Comparison of ENCODE assay signal across 8 cellular contexts in the genomic region with DNA sequence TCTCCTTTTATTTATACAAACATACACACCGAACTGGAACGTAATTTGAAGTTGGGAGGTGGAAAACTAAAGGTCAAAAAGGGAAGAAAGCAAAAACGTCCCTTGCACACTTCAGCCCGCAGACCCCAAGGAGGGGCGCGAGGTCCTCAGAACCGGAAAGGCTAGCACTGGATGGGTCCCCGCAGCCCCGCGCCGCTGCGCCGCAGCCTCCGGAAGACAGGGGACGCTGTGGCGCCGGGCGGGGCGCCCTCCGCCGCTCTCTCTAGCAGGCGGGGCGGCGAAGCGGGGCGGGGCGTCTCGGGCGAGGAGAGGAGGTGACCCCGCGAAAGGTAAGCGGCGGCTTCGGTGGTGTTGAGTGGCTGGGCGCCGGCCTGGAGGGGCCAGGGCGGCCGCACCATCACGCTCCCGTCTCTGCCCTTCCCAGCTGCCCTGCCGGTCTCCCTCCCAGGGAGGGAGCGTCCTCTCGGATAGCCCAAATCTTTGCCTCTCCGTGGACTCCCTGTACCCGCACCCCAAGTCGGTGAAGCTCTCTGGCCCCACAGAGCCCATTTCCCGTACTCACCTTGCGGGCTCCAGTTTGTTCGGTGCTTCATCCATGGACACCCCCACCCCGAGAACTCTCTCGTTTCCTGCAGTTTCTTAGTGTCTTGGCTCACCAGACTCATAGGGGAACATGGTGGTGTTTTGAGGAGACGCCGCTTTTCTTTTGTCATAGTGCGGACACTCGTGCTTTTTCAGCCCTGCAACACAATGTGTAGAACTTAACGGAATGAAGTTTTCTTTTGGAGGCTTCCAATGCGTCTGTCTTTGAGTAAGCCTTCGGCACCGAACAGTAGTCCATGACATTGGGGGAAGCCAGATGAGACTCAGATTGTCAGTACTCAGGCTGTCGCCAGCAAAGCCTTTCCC. TPM values are rescaled to one million over a fixed set of nuclear protein-coding genes. Genes with fewer than 3 reads are reported as not detected.
DNase-seq lines count a peak whose midpoint lies in the region; ATAC-seq, FAIRE-seq and TF ChIP-seq lines count a peak whose summit lies in the region.

A gene with protein sequence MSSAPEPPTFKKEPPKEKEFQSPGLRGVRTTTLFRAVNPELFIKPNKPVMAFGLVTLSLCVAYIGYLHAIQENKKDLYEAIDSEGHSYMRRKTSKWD (plus strand): TSS at position 285 of the 909 bp plus-strand sequence. CDS start 14,444 bp downstream, outside the sequence.

- ATAC-seq in GM18861 (IDR thresholded peaks at IDR 0.05; ENCODE audit: unreplicated experiment) (peak; percentile 99), HG03066 (IDR thresholded peaks at IDR 0.05; ENCODE audit: low read depth, unreplicated experiment) (peak; percentile 99), WTC11 (peak; percentile 98)

- peak within 1 kb of the TSS; percentile 99 for H2AFZ ChIP-seq in keratinocyte (ENCODE audit: control insufficient read depth, low read length)

- peak within 1 kb of the TSS; percentile 93 for H3K4me3 Mint-ChIP-seq in WTC11

- POLR2A ChIA-PET in WTC11 (lab: Charles Lee), result no interaction called here

- no peaks in the 10 kb centered on the region for H3K27me3 ChIP-seq in keratinocyte (ENCODE audit: control insufficient read depth, extremely low read depth, insufficient read depth, low read length)

- CTCF ChIA-PET in WTC11 (lab: Charles Lee), result interaction anchor here (0.7 to 1.5 kb wide), 8 partner anchors 11 to 255 kb away, joined by 3 to 5 read pairs (median 3); no protein-coding TSS in a partner anchor

- no peaks in the 10 kb centered on the region for H3K36me3 ChIP-seq in keratinocyte (ENCODE audit: control insufficient read depth in 2 of 2, extremely low read depth in 1 of 2, insufficient read depth in 2 of 2, low read length in 2 of 2)

- H3K4me1 ChIP-seq in keratinocyte (ENCODE audit: control insufficient read depth, extremely low read depth, insufficient read depth, low read length), result no peaks in the 10 kb centered on the region

- H3K4me2 ChIP-seq in keratinocyte (ENCODE audit: control insufficient read depth, extremely low read depth, insufficient read depth, low read depth, low read length), result peak within 1 kb of the TSS; percentile 94

- H3K27ac ChIP-seq in keratinocyte (ENCODE audit: control insufficient read depth, insufficient read depth, low read length), result peak within 1 kb of the TSS; percentile 86

- peak within 1 kb of the TSS; percentile 80 for H3K27ac Mint-ChIP-seq in WTC11

- peak; percentile 87 for TF ChIP-seq CTCF in WTC11 (IDR thresholded peaks at IDR 0.05)
- peak; percentile 68 for TF ChIP-seq CTCF in cardiac fibroblast (IDR thresholded peaks at IDR 0.05; ENCODE audit: low read depth, low read length)
- TF ChIP-seq CTCF in keratinocyte (optimal IDR thresholded peaks at IDR 0.05 in 1 of 3, IDR thresholded peaks at IDR 0.05 in 1 of 3, conservative IDR thresholded peaks at IDR 0.05 in 1 of 3; ENCODE audit: extremely low read depth in 1 of 3, insufficient read depth in 2 of 3, low read length in 3 of 3), result peak; percentile 83 to 97 (median 91)

- peak; percentile 89 for DNase-seq in AG08395 (ENCODE audit: low spot score)
- DNase-seq in NCI-H2171 (lab: John Stamatoyannopoulos, UW), result peak; percentile 82
- DNase-seq in WTC11 (ENCODE audit: low spot score), result peak; percentile 92
- peak; percentile 70 to 80 for DNase-seq in cardiac fibroblast (ENCODE audit: low read depth in 2 of 2)
- peak; percentile 4 for DNase-seq in keratinocyte (ENCODE audit: low read depth, low spot score)
- DNase-seq in stimulated activated CD4-positive, alpha-beta T cell treated with anti-CD3 and anti-CD28 coated beads, Interleukin-12 subunit alpha, Interleukin-12 subunit beta, amount 100 ng/mL, for 48 hours (ENCODE audit: low read depth in 2 of 3, low spot score in 1 of 3), result peak; percentile 67 to 88 (median 82)

- H3K9me3 ChIP-seq in keratinocyte (ENCODE audit: control insufficient read depth, low read depth, low read length), result no peaks in the 10 kb centered on the region

- peaks cover 3% of the 10 kb centered on the region for H3K27me3 Mint-ChIP-seq in WTC11 (ENCODE audit: low read depth)

- H3K9me3 Mint-ChIP-seq in WTC11, result peaks cover 8% of the 10 kb centered on the region

- FAIRE-seq in keratinocyte (lab: Jason Lieb, UNC), result no peak

- H3K4me3 ChIP-seq in cardiac fibroblast (replicated peaks in 1 of 2; ENCODE audit: low read depth in 2 of 2, low read length in 2 of 2) (peak within 1 kb of the TSS; percentile 96 to 97), keratinocyte (ENCODE audit: control insufficient read depth in 2 of 3, extremely low read depth in 1 of 3, insufficient read depth in 2 of 3, low read depth in 1 of 3, low read length in 3 of 3) (peak within 1 kb of the TSS; percentile 94 to 99 (median 99))

- peaks cover 8% of the 10 kb centered on the region for H3K36me3 Mint-ChIP-seq in WTC11

- no peaks in the 10 kb centered on the region for H3K9me1 ChIP-seq in keratinocyte (ENCODE audit: control insufficient read depth, extremely low read depth, insufficient read depth, low read length)

- H3K79me2 ChIP-seq in keratinocyte (ENCODE audit: control insufficient read depth, insufficient read depth, low read length), result peaks cover 7% of the 10 kb centered on the region

- H3K9ac ChIP-seq in keratinocyte (ENCODE audit: control insufficient read depth, extremely low read depth, insufficient read depth, low read length), result peak within 1 kb of the TSS; percentile 90

- no peaks in the 10 kb centered on the region for H4K20me1 ChIP-seq in keratinocyte (ENCODE audit: control insufficient read depth, extremely low read depth, insufficient read depth, low read length)

- H3K4me1 Mint-ChIP-seq in WTC11, result peaks cover 8% of the 10 kb centered on the region

- dilution Hi-C loops in keratinocyte (cut with MboI; ENCODE audit: extremely low pct_ligation_motif_present, low sequenced_read_pairs), result no loop called here

TF ChIP-seq in WTC11, 78 proteins besides CTCF, POLR2A, EP300 and RAD21 (continues in another document):
- TF ChIP-seq ZNF317 (CRISPR knock-in tag; IDR thresholded peaks at IDR 0.05; ENCODE audit: borderline replicate concordance, low read depth), result 0 out of 2 replicates have a peak, but pooled peaks have one; percentile 17
- no peak for TF ChIP-seq NR3C1 (CRISPR knock-in tag; conservative IDR thresholded peaks at IDR 0.05; ENCODE audit: low read depth)
- TF ChIP-seq, protein P1, sequence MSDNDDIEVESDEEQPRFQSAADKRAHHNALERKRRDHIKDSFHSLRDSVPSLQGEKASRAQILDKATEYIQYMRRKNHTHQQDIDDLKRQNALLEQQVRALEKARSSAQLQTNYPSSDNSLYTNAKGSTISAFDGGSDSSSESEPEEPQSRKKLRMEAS (CRISPR knock-in tag; IDR thresholded peaks at IDR 0.05), result peak; percentile 55; the same call in 1 of the 2 replicates
- TF ChIP-seq, protein P2, sequence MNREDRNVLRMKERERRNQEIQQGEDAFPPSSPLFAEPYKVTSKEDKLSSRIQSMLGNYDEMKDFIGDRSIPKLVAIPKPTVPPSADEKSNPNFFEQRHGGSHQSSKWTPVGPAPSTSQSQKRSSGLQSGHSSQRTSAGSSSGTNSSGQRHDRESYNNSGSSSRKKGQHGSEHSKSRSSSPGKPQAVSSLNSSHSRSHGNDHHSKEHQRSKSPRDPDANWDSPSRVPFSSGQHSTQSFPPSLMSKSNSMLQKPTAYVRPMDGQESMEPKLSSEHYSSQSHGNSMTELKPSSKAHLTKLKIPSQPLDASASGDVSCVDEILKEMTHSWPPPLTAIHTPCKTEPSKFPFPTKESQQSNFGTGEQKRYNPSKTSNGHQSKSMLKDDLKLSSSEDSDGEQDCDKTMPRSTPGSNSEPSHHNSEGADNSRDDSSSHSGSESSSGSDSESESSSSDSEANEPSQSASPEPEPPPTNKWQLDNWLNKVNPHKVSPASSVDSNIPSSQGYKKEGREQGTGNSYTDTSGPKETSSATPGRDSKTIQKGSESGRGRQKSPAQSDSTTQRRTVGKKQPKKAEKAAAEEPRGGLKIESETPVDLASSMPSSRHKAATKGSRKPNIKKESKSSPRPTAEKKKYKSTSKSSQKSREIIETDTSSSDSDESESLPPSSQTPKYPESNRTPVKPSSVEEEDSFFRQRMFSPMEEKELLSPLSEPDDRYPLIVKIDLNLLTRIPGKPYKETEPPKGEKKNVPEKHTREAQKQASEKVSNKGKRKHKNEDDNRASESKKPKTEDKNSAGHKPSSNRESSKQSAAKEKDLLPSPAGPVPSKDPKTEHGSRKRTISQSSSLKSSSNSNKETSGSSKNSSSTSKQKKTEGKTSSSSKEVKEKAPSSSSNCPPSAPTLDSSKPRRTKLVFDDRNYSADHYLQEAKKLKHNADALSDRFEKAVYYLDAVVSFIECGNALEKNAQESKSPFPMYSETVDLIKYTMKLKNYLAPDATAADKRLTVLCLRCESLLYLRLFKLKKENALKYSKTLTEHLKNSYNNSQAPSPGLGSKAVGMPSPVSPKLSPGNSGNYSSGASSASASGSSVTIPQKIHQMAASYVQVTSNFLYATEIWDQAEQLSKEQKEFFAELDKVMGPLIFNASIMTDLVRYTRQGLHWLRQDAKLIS (CRISPR knock-in tag; IDR thresholded peaks at IDR 0.05; ENCODE audit: borderline replicate concordance), result no peak
- TF ChIP-seq ETV6 (CRISPR knock-in tag; IDR thresholded peaks at IDR 0.05), result peak; percentile 91
- TF ChIP-seq, protein P3, sequence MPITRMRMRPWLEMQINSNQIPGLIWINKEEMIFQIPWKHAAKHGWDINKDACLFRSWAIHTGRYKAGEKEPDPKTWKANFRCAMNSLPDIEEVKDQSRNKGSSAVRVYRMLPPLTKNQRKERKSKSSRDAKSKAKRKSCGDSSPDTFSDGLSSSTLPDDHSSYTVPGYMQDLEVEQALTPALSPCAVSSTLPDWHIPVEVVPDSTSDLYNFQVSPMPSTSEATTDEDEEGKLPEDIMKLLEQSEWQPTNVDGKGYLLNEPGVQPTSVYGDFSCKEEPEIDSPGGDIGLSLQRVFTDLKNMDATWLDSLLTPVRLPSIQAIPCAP (CRISPR knock-in tag; IDR thresholded peaks at IDR 0.05), result 0 out of 2 replicates have a peak, but pooled peaks have one; percentile 61
- peak; percentile 57; the same call in 1 of the 2 replicates for TF ChIP-seq FOXP1 (CRISPR knock-in tag; IDR thresholded peaks at IDR 0.05; ENCODE audit: borderline replicate concordance)
- no peak for TF ChIP-seq SOX15 (CRISPR knock-in tag; IDR thresholded peaks at IDR 0.05)
- no peak for TF ChIP-seq RELA (CRISPR knock-in tag; IDR thresholded peaks at IDR 0.05; ENCODE audit: borderline replicate concordance)
- no peak; the same call in 1 of the 2 replicates for TF ChIP-seq ZBTB21 (CRISPR knock-in tag; IDR thresholded peaks at IDR 0.05; ENCODE audit: borderline replicate concordance)

RNA-seq across cellular contexts. Expression of the gene that starts here (rescaled TPM):
- total RNA-seq in WTC11 (2021), result 9.3 to 11.2 TPM (median 10.8 TPM) in 3 replicates
- polyA plus RNA-seq in keratinocyte, result 2.1 to 7.6 TPM (median 4.5 TPM) in 3 replicates
- 4.1 TPM for polyA plus RNA-seq in keratinocyte (2011; ENCODE audit: low read depth)
- 2.6 and 5.5 TPM in 2 replicates for polyA plus RNA-seq in keratinocyte (2011; cell fraction: cytosol; rRNA removed)
- polyA plus RNA-seq in keratinocyte (2011; cell fraction: nucleus; rRNA removed), result 6.8 and 7.6 TPM in 2 replicates
- polyA plus RNA-seq in keratinocyte (2012; ENCODE audit: low replicate concordance), result 3.2 and 5.4 TPM in 2 replicates
- 3.5 to 5.9 TPM in 2 of 3 replicates, not detected in the other for polyA minus RNA-seq in keratinocyte
- polyA minus RNA-seq in keratinocyte (2011; cell fraction: cytosol; rRNA and poly(A)+ RNA removed), result not detected
- polyA minus RNA-seq in keratinocyte (2011; cell fraction: nucleus; rRNA and poly(A)+ RNA removed), result 3.3 and 10.5 TPM in 2 replicates

Comparison
In these comparisons a context has a peak if more than half of its experiments do, and no peak if none do; other contexts are left out.
1. Peak in every context shown above with its lines: DNase-seq, ATAC-seq, H3K4me3 ChIP-seq and H3K27ac ChIP-seq.
2. DNase-seq: peak in every context shown above with its lines; median percentile 92 in WTC11; 89 in AG08395; 82 in NCI-H2171; 82 in stimulated activated CD4-positive, alpha-beta T cell treated with anti-CD3 and anti-CD28 coated beads, Interleukin-12 subunit alpha, Interleukin-12 subunit beta, amount 100 ng/mL, for 48 hours; 75 in cardiac fibroblast; 4 in keratinocyte.